In genomic region chr6:154731296-154732218, GRCh38 we compare ENCODE assay signal across 1 cellular context.
TF ChIP-seq lines count a peak whose summit lies in the region.

No MANE protein-coding gene starts in this region.

TF ChIP-seq in SK-N-SH, 30 proteins besides CTCF, POLR2A, EP300 and RAD21 (continued from another document):
- TF ChIP-seq CHD2 (IDR thresholded peaks at IDR 0.05; ENCODE audit: low read length, partially characterized antibody) (no peak), TCF12 (IDR thresholded peaks at IDR 0.05) (no peak), IRF3 (IDR thresholded peaks at IDR 0.05; ENCODE audit: low read depth, low read length) (no peak), JUND (IDR thresholded peaks at IDR 0.05) (no peak)
